14 cellular contexts compared by ENCODE assay signal in genomic region chr20:38307371-38308046, GRCh38. TPM values are rescaled to one million over a fixed set of nuclear protein-coding genes. Genes with fewer than 3 reads are reported as not detected.
A peak's percentile ranks its signal among the peaks of the same experiment; 100 is the strongest.
DNase-seq lines count a peak whose midpoint lies in the region; ATAC-seq and TF ChIP-seq lines count a peak whose summit lies in the region.
"Had no signal": no experiment of that assay in that cellular context is flagged by ENCODE, and none has a peak within 500 bp of the region (broad histone marks: within the 10 kb centered on the region; RNA-seq: fewer than 3 reads in every experiment).

No MANE protein-coding gene starts in this region.

- 55 to 57% methylated on average over 8 of the region's 8 CpGs for WGBS in GM23248 (ENCODE audit: low coverage in 1 of 2, low lambda C conversion rate in 2 of 2, missing lambda C conversion rate in 2 of 2), 2 experiments

- in situ Hi-C loops in GM23248 (cut with MboI) = no loop called here

- intact Hi-C loops in left lung (cut with DNase I) = no loop called here

- peak overlapping the region; percentile 95 for H3K27ac Mint-ChIP-seq in neural progenitor cell
- H3K27ac Mint-ChIP-seq: activated CD4-positive, alpha-beta memory T cell treated with anti-CD3 and anti-CD28 coated beads, Interleukin-2, amount 10 ng/mL, durations not matched to agents 7 days and 5 days had no signal

- H3K9me3 ChIP-seq in GM23248 (ENCODE audit: low read depth) (no peaks in the 10 kb centered on the region), neural progenitor cell (ENCODE audit: low read depth) (no peaks in the 10 kb centered on the region), left lung (no peaks in the 10 kb centered on the region)
- H3K9me3 ChIP-seq: thoracic aorta had no signal

- peaks cover 6% of the 10 kb centered on the region for H3K27me3 Mint-ChIP-seq in neural progenitor cell (ENCODE audit: insufficient read depth, low read depth)

- H3K4me1 Mint-ChIP-seq in neural progenitor cell = peaks cover 35% of the 10 kb centered on the region

- TF ChIP-seq CTCF in NB4 (IDR thresholded peaks at IDR 0.05; ENCODE audit: low read depth, low read length) (no peak), choroid plexus epithelial cell (conservative IDR thresholded peaks at IDR 0.05; ENCODE audit: low read depth, low read length) (peak; percentile 1), neural progenitor cell (IDR thresholded peaks at IDR 0.05) (no peak), left lung (IDR thresholded peaks at IDR 0.05) (no peak)

- H3K4me1 ChIP-seq in GM23248 (ENCODE audit: insufficient read depth) = peaks cover 8% of the 10 kb centered on the region; the same call in 1 of the 2 replicates
- H3K4me1 ChIP-seq in neural progenitor cell = peaks cover 14% of the 10 kb centered on the region
- peaks cover 0 to 43% of the 10 kb centered on the region in 2 donors for H3K4me1 ChIP-seq in left lung

- H3K4me3 Mint-ChIP-seq in neural progenitor cell = no peak overlapping the region
- H3K4me3 Mint-ChIP-seq: activated CD4-positive, alpha-beta memory T cell treated with anti-CD3 and anti-CD28 coated beads, Interleukin-2, amount 10 ng/mL, durations not matched to agents 7 days and 5 days had no signal

- H3K9me3 Mint-ChIP-seq in neural progenitor cell = no peaks in the 10 kb centered on the region

- no peak for TF ChIP-seq POLR2A in NB4 (IDR thresholded peaks at IDR 0.05; ENCODE audit: extremely low read depth, insufficient read length)

- H3K4me2 ChIP-seq in GM23248 (ENCODE audit: unreplicated experiment) (no peak overlapping the region), neural progenitor cell (no peak overlapping the region)

- no peaks in the 10 kb centered on the region for H3K36me3 ChIP-seq in GM23248 (ENCODE audit: low read depth)
- H3K36me3 ChIP-seq in neural progenitor cell = no peaks in the 10 kb centered on the region
- H3K36me3 ChIP-seq in left lung = no peaks in the 10 kb centered on the region
- H3K36me3 ChIP-seq: cardiac muscle cell, thoracic aorta had no signal

- no peak for ATAC-seq in left lung

- H3K4me3 ChIP-seq in GM23248 (no peak overlapping the region), NB4 (ENCODE audit: low read depth, low read length) (no peak overlapping the region), choroid plexus epithelial cell (ENCODE audit: low read depth, low read length) (no peak overlapping the region), neural progenitor cell (no peak overlapping the region), left lung (no peak overlapping the region)
- H3K4me3 ChIP-seq: cardiac muscle cell, lung, thoracic aorta had no signal

- no peaks in the 10 kb centered on the region for H3K79me2 ChIP-seq in GM23248 (ENCODE audit: insufficient read depth)
- H3K79me2 ChIP-seq in neural progenitor cell (ENCODE audit: low read depth) = no peaks in the 10 kb centered on the region

- DNase-seq in GM23248 (peak; percentile 68), NB4 (ENCODE audit: low read depth) (peak; percentile 94), choroid plexus epithelial cell (ENCODE audit: low read depth) (peak; percentile 81), neural progenitor cell (ENCODE audit: low spot score) (peak; percentile 23), NCI-H1092 treated with DMSO at 0.1 percent for 48 hours (lab: John Stamatoyannopoulos, UW) (no peak), left lung (no peak)
- no peak for DNase-seq in activated CD4-positive, CD25-positive, alpha-beta regulatory T cell (lab: John Stamatoyannopoulos, UW)
- DNase-seq: activated CD4-positive, alpha-beta memory T cell treated with anti-CD3 and anti-CD28 coated beads, Interleukin-2, amount 10 ng/mL, durations not matched to agents 7 days and 5 days; NCI-H187; NCI-H526; stimulated activated CD4-positive, alpha-beta T cell treated with anti-CD3 and anti-CD28 coated beads, Interleukin-15, amount 100 ng/mL, for 24 hours had no signal

- no peak overlapping the region for H3K9ac ChIP-seq in GM23248
- H3K9ac ChIP-seq in neural progenitor cell = no peak overlapping the region

- H3F3A ChIP-seq in GM23248 (ENCODE audit: insufficient read depth) (no peaks in the 10 kb centered on the region), neural progenitor cell (ENCODE audit: low read depth) (peaks cover 6% of the 10 kb centered on the region)

- H3K36me3 Mint-ChIP-seq in neural progenitor cell = peaks cover 1% of the 10 kb centered on the region

- H3K27ac ChIP-seq in GM23248 = no peak overlapping the region
- no peak overlapping the region for H3K27ac ChIP-seq in neural progenitor cell
- H3K27ac ChIP-seq in left lung = no peak overlapping the region
- H3K27ac ChIP-seq: cardiac muscle cell, thoracic aorta had no signal

- H3K9me2 ChIP-seq in GM23248 (ENCODE audit: insufficient read depth) = no peaks in the 10 kb centered on the region

- no peaks in the 10 kb centered on the region for H3K27me3 ChIP-seq in GM23248 (replicated peaks; ENCODE audit: insufficient read depth)
- H3K27me3 ChIP-seq in neural progenitor cell = no peaks in the 10 kb centered on the region
- peaks cover 0 to 73% of the 10 kb centered on the region in 2 donors for H3K27me3 ChIP-seq in left lung
- H3K27me3 ChIP-seq: cardiac muscle cell had no signal

- H4K20me1 ChIP-seq in GM23248 (ENCODE audit: insufficient read depth) (no peaks in the 10 kb centered on the region), neural progenitor cell (ENCODE audit: low read depth) (no peaks in the 10 kb centered on the region)

- peak overlapping the region; percentile 47 for H2AFZ ChIP-seq in GM23248
- H2AFZ ChIP-seq in neural progenitor cell (replicated peaks) = peak overlapping the region; percentile 73

RNA-seq across cellular contexts. Expression of gene BPI, which starts 3.6 kb away (rescaled TPM):
- not detected in 2 replicates for total RNA-seq in GM23248 (2014; rRNA removed; shearing (Covaris generic))
- polyA plus RNA-seq in GM23248 (2016; fragmentation: Nextera tagmentation; extraction: Ambion mirVana) = 0.10 TPM in 1 of 2 replicates, not detected in the other
- total RNA-seq in neural progenitor cell (ENCODE audit: low replicate concordance) (not detected in 2 replicates), left lung (under 1 TPM; 0.35 to 0.47 TPM)
- total RNA-seq: activated CD4-positive, alpha-beta memory T cell treated with anti-CD3 and anti-CD28 coated beads, Interleukin-2, amount 10 ng/mL, durations not matched to agents 7 days and 5 days; cardiac muscle cell had no signal
- polyA plus RNA-seq: cardiac muscle cell had no signal

RNA-seq across cellular contexts. Expression of gene LBP, which starts 38.8 kb away (rescaled TPM):
- total RNA-seq in GM23248 (2014; rRNA removed; shearing (Covaris generic)) = not detected in 2 replicates
- polyA plus RNA-seq in GM23248 (2016; fragmentation: Nextera tagmentation; extraction: Ambion mirVana) = not detected in 2 replicates
- not detected in 2 replicates for total RNA-seq in neural progenitor cell (ENCODE audit: low replicate concordance)
- 1 to 10 TPM in 1 of 2 donors, under 1 TPM in 1; 0.12 to 1.8 TPM for total RNA-seq in left lung
- total RNA-seq: activated CD4-positive, alpha-beta memory T cell treated with anti-CD3 and anti-CD28 coated beads, Interleukin-2, amount 10 ng/mL, durations not matched to agents 7 days and 5 days; cardiac muscle cell had no signal
- polyA plus RNA-seq: cardiac muscle cell had no signal

RNA-seq across cellular contexts. Expression of gene KIAA1755, which starts 47.0 kb away (rescaled TPM):
- total RNA-seq in GM23248 (2014; rRNA removed; shearing (Covaris generic)) = 2.8 and 5.1 TPM in 2 replicates
- polyA plus RNA-seq in GM23248 (2016; fragmentation: Nextera tagmentation; extraction: Ambion mirVana) = 3.6 and 4.0 TPM in 2 replicates
- total RNA-seq in neural progenitor cell (ENCODE audit: low replicate concordance) (0.22 TPM in 2 replicates), left lung (1 to 10 TPM; 2.6 TPM)
- total RNA-seq: activated CD4-positive, alpha-beta memory T cell treated with anti-CD3 and anti-CD28 coated beads, Interleukin-2, amount 10 ng/mL, durations not matched to agents 7 days and 5 days; cardiac muscle cell had no signal
- polyA plus RNA-seq: cardiac muscle cell had no signal

Comparison
In these comparisons a context has a peak if more than half of its experiments do, and no peak if none do; other contexts are left out.
1. DNase-seq: peak in GM23248 (single experiment), NB4 (single experiment), choroid plexus epithelial cell (single experiment) and neural progenitor cell (single experiment); none in NCI-H1092 treated with DMSO at 0.1 percent for 48 hours (single experiment), activated CD4-positive, CD25-positive, alpha-beta regulatory T cell (0 of 4) and left lung (0 of 2).